18 cellular contexts compared by ENCODE assay signal in genomic region chr1:95509989-95510388, GRCh38.
"Had no signal": no experiment of that assay in that cellular context is flagged by ENCODE, and none has a peak within 500 bp of the region (broad histone marks: within the 10 kb centered on the region; RNA-seq: fewer than 3 reads in every experiment).

No MANE protein-coding gene starts in this region.

- H2AFZ ChIP-seq: parathyroid adenoma had no signal

- H3K9me3 Mint-ChIP-seq: neural crest cell had no signal

- H3K4me3 Mint-ChIP-seq: activated T-cell treated with anti-CD3 and anti-CD28 coated beads, Interleukin-2, amount 50 U/mL, for 72 hours; dendritic cell treated with granulocyte-macrophage colony-stimulating factor and Interleukin-4, amounts not matched to agents 40 ng/mL and 50 ng/mL, for 4 days; neural crest cell; stimulated activated naive B cell treated with anti-CD40 and anti-IgM and Interleukin-4, amounts not matched to agents 10 μg/mL and 1 μg/mL and 100 μg/mL, for 72 hours had no signal

- DNase-seq: activated CD4-positive, alpha-beta T cell treated with anti-CD3 and anti-CD28 coated beads for 1 hour; activated CD8-positive, alpha-beta memory T cell treated with anti-CD3 and anti-CD28 coated beads for 24 hours; activated gamma-delta T cell; activated T-cell treated with anti-CD3 and anti-CD28 coated beads, Interleukin-2, amount 50 U/mL, for 72 hours; adrenal gland; effector CD8-positive, alpha-beta T cell; esophagus squamous epithelium; spleen; stimulated activated CD4-positive, alpha-beta T cell treated with anti-CD3 and anti-CD28 coated beads, Interleukin-4, amount 100 ng/mL, for 4 hours; stimulated activated naive B cell treated with anti-CD40 and anti-IgM and Interleukin-4, amounts not matched to agents 10 μg/mL and 1 μg/mL and 100 μg/mL, for 72 hours; T-helper 2 cell; tibial artery had no signal

- H3K27me3 Mint-ChIP-seq: dendritic cell treated with granulocyte-macrophage colony-stimulating factor and Interleukin-4, amounts not matched to agents 40 ng/mL and 50 ng/mL, for 4 days; stimulated activated naive B cell treated with anti-CD40 and anti-IgM and Interleukin-4, amounts not matched to agents 10 μg/mL and 1 μg/mL and 100 μg/mL, for 72 hours had no signal

- H3K9ac ChIP-seq: parathyroid adenoma had no signal

- H3K27me3 ChIP-seq: adrenal gland, esophagus squamous epithelium, left lung, spleen had no signal

- H3K36me3 Mint-ChIP-seq: activated naive CD4-positive, alpha-beta T cell treated with anti-CD3 and anti-CD28 coated beads, Interleukin-2, amount 50 U/mL, for 72 hours; stimulated activated naive B cell treated with anti-CD40 and anti-IgM and Interleukin-4, amounts not matched to agents 10 μg/mL and 1 μg/mL and 100 μg/mL, for 72 hours had no signal

- H3K4me1 Mint-ChIP-seq: neural crest cell; stimulated activated naive B cell treated with anti-CD40 and anti-IgM and Interleukin-4, amounts not matched to agents 10 μg/mL and 1 μg/mL and 100 μg/mL, for 72 hours had no signal

- H3K4me1 ChIP-seq: adrenal gland, esophagus squamous epithelium, left lung, parathyroid adenoma, spleen, tibial artery had no signal

- ATAC-seq: activated naive CD4-positive, alpha-beta T cell treated with anti-CD3 and anti-CD28 coated beads, Interleukin-2, amount 50 U/mL, for 72 hours; activated T-cell treated with anti-CD3 and anti-CD28 coated beads, Interleukin-2, amount 50 U/mL, for 72 hours; left lung; stimulated activated naive B cell treated with anti-CD40 and anti-IgM and Interleukin-4, amounts not matched to agents 10 μg/mL and 1 μg/mL and 100 μg/mL, for 72 hours had no signal

- H3K27ac ChIP-seq: adrenal gland, esophagus squamous epithelium, left lung, parathyroid adenoma, spleen, tibial artery, VCaP had no signal

- H3K79me2 ChIP-seq: parathyroid adenoma had no signal

- H3K27ac Mint-ChIP-seq: activated naive CD4-positive, alpha-beta T cell treated with anti-CD3 and anti-CD28 coated beads, Interleukin-2, amount 50 U/mL, for 72 hours; activated T-cell treated with anti-CD3 and anti-CD28 coated beads, Interleukin-2, amount 50 U/mL, for 72 hours; dendritic cell treated with granulocyte-macrophage colony-stimulating factor and Interleukin-4, amounts not matched to agents 40 ng/mL and 50 ng/mL, for 4 days; stimulated activated naive B cell treated with anti-CD40 and anti-IgM and Interleukin-4, amounts not matched to agents 10 μg/mL and 1 μg/mL and 100 μg/mL, for 72 hours had no signal

- H3K4me3 ChIP-seq: adrenal gland, esophagus squamous epithelium, left lung, spleen, tibial artery had no signal

- H3K36me3 ChIP-seq: adrenal gland, esophagus squamous epithelium, left lung, spleen, tibial artery had no signal

- H3K9me3 ChIP-seq: adrenal gland, esophagus squamous epithelium, left lung, tibial artery had no signal
